Comparison of ENCODE assay signal across 16 cellular contexts in genomic region chr15:68149059-68149458, GRCh38. TPM values are rescaled to one million over a fixed set of nuclear protein-coding genes. Genes with fewer than 3 reads are reported as not detected.
A peak's percentile ranks its signal among the peaks of the same experiment; 100 is the strongest.
DNase-seq lines count a peak whose midpoint lies in the region; ATAC-seq and FAIRE-seq lines count a peak whose summit lies in the region.
"Had no signal": no experiment of that assay in that cellular context is flagged by ENCODE, and none has a peak within 500 bp of the region (broad histone marks: within the 10 kb centered on the region; RNA-seq: fewer than 3 reads in every experiment).

No MANE protein-coding gene starts in this region.

- H3K36me3 ChIP-seq in aorta (ENCODE audit: control insufficient read depth in 1 of 2, insufficient read depth in 2 of 2, low read length in 1 of 2): no peaks in the 10 kb centered on the region

- no peaks in the 10 kb centered on the region for H3K9me3 ChIP-seq in aorta (ENCODE audit: control insufficient read depth, low read length)

- WGBS in aorta, 2 donors: 96 to 99% methylated on average over 1 of the region's 1 CpG

- no peaks in the 10 kb centered on the region for H3K9me3 Mint-ChIP-seq in activated naive CD8-positive, alpha-beta T cell (ENCODE audit: low read depth)
- H3K9me3 Mint-ChIP-seq: activated T-cell treated with anti-CD3 and anti-CD28 coated beads, Interleukin-2, amount 50 U/mL, for 72 hours; naive B cell had no signal

- H3K27me3 ChIP-seq in aorta (ENCODE audit: control insufficient read depth in 1 of 2, insufficient read depth in 2 of 2, low read length in 1 of 2): no peaks in the 10 kb centered on the region
- H3K27me3 ChIP-seq: foreskin keratinocyte had no signal

- H3K4me3 ChIP-seq in aorta (ENCODE audit: low read length in 2 of 2): no peak overlapping the region

- intact Hi-C loops in aorta (cut with DNase I): no loop called here

- H3K27ac Mint-ChIP-seq in activated naive CD8-positive, alpha-beta T cell: peak overlapping the region; percentile 9
- H3K27ac Mint-ChIP-seq: activated T-cell treated with anti-CD3 and anti-CD28 coated beads, Interleukin-2, amount 50 U/mL, for 72 hours had no signal

- ATAC-seq in GM21360 (IDR thresholded peaks at IDR 0.05; ENCODE audit: unreplicated experiment) (no peak), aorta (ENCODE audit: low FRiP score) (no peak), GM21717 (IDR thresholded peaks at IDR 0.05; ENCODE audit: unreplicated experiment) (no peak)
- ATAC-seq: activated T-cell treated with anti-CD3 and anti-CD28 coated beads, Interleukin-2, amount 50 U/mL, for 72 hours; foreskin keratinocyte; right cardiac atrium had no signal

- FAIRE-seq in islet of Langerhans (lab: Jason Lieb, UNC): peak; percentile 62

- H3K4me1 Mint-ChIP-seq in activated naive CD8-positive, alpha-beta T cell (ENCODE audit: low read depth): peaks cover 13% of the 10 kb centered on the region

- no peaks in the 10 kb centered on the region for H3K4me1 ChIP-seq in aorta (ENCODE audit: control insufficient read depth in 1 of 2, insufficient read depth in 2 of 2, low read length in 2 of 2)

- peaks cover 13% of the 10 kb centered on the region for H3K36me3 Mint-ChIP-seq in activated naive CD8-positive, alpha-beta T cell

- DNase-seq in AG20443 (ENCODE audit: low spot score) (peak; percentile 60), HCEC 1CT (peak; percentile 67), aorta (no peak), activated gamma-delta T cell treated with Interleukin-2 at 50 U/mL for 16 hours (no peak)
- DNase-seq: activated T-cell treated with anti-CD3 and anti-CD28 coated beads, Interleukin-2, amount 50 U/mL, for 72 hours; H7; kidney; naive B cell; NCI-H1694 treated with DMSO at 0.1 percent for 48 hours; right cardiac atrium; SHP77 treated with DMSO at 0.1 percent for 48 hours had no signal

- no peaks in the 10 kb centered on the region for H3K27me3 Mint-ChIP-seq in activated naive CD8-positive, alpha-beta T cell
- H3K27me3 Mint-ChIP-seq: naive B cell had no signal

- H3K27ac ChIP-seq in aorta (ENCODE audit: low read depth in 1 of 2, low read length in 2 of 2): no peak overlapping the region
- H3K27ac ChIP-seq: foreskin keratinocyte had no signal

- H3K4me3 Mint-ChIP-seq in activated naive CD8-positive, alpha-beta T cell: no peak overlapping the region
- H3K4me3 Mint-ChIP-seq: activated T-cell treated with anti-CD3 and anti-CD28 coated beads, Interleukin-2, amount 50 U/mL, for 72 hours had no signal

RNA-seq across cellular contexts. Expression of gene CALML4, which starts 56.1 kb away (rescaled TPM):
- total RNA-seq in aorta: 1 to 10 TPM; 4.0 to 8.3 TPM
- polyA plus RNA-seq in aorta: 10 to 100 TPM in 1 of 2 donors, 1 to 10 TPM in 1; 3.9 to 29.9 TPM

Comparison
In these comparisons a context has a peak if more than half of its experiments do, and no peak if none do; other contexts are left out.
1. DNase-seq: peak in AG20443 (single experiment) and HCEC 1CT (single experiment); none in aorta (0 of 2) and activated gamma-delta T cell treated with Interleukin-2 at 50 U/mL for 16 hours (single experiment).